ENCODE assay signal across 1 cellular context in the genomic region with DNA sequence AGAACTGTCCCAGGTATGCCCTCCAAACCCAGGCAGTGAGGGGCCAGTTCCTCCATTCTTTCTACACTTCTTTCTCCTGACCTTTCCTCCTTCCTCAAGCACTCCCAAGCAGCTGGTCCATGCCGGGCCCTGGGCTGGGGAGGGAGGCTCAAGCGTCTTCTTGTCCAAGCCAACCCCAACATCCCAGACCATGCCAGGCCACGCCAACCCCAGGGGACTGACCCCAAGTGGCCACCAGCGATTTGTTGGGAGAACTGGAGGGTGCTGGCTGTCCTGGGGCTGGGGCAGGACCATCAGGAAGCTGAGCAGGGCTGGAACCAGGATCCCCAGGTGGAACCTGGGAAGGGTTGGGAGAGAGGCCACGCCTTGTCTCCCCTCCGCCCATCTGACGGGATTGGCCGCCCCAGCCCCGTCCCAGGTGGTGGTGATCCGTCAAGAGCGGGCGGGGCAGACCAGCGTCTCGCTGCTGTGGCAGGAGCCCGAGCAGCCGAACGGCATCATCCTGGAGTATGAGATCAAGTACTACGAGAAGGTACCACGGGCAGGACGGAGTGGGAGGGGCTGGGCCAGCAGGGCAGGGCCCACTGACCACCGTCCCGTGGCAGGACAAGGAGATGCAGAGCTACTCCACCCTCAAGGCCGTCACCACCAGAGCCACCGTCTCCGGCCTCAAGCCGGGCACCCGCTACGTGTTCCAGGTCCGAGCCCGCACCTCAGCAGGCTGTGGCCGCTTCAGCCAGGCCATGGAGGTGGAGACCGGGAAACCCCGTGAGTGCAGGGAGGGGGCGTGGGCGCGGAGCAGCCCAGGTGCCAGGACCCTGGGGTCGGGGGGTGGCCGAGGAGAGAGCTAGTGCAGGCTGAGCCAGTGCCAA.
TF ChIP-seq lines count a peak whose summit lies in the region.

No MANE protein-coding gene starts in this region.

TF ChIP-seq in GM23338, 12 proteins besides CTCF, POLR2A, EP300 and RAD21 (continued from another document):
- no peak for TF ChIP-seq POLR2AphosphoS5 (IDR thresholded peaks at IDR 0.05; ENCODE audit: low read depth)
